ENCODE assay signal across 8 cellular contexts in genomic region chr7:64934478-64934877, GRCh38.
"Had no signal": no experiment of that assay in that cellular context is flagged by ENCODE, and none has a peak within 500 bp of the region (broad histone marks: within the 10 kb centered on the region; RNA-seq: fewer than 3 reads in every experiment).

No MANE protein-coding gene starts in this region.

- H3K4me2 ChIP-seq: GM23338 had no signal

- H3K4me3 Mint-ChIP-seq: GM23338, H9 had no signal

- ATAC-seq: GM23338 had no signal

- H3K27ac Mint-ChIP-seq: GM23338, H9 had no signal

- H3K4me3 ChIP-seq: GM23338 had no signal

- FAIRE-seq: H1, H54 had no signal

- H3K27ac ChIP-seq: HL-60 had no signal

- DNase-seq: H9, HCEC 1CT, IMR-90, KBM-7 had no signal
